In genomic region chr5:139108056-139108811, GRCh38 we compare ENCODE assay signal across 12 cellular contexts.
A peak's percentile ranks its signal among the peaks of the same experiment; 100 is the strongest.
DNase-seq lines count a peak whose midpoint lies in the region; ATAC-seq and TF ChIP-seq lines count a peak whose summit lies in the region.
"Had no signal": no experiment of that assay in that cellular context is flagged by ENCODE, and none has a peak within 500 bp of the region (broad histone marks: within the 10 kb centered on the region; RNA-seq: fewer than 3 reads in every experiment).

No MANE protein-coding gene starts in this region.

- DNase-seq in COLO668 (lab: John Stamatoyannopoulos, UW; ENCODE audit: unreplicated experiment) (peak; percentile 22), NCI-H1436 treated with DMSO at 0.1 percent for 48 hours (lab: John Stamatoyannopoulos, UW) (peak; percentile 31), RKO (ENCODE audit: low spot score) (no peak), mesenteric fat pad (ENCODE audit: low spot score) (no peak)
- DNase-seq: activated T-cell treated with anti-CD3 and anti-CD28 coated beads for 4 hours; BE2C; cortex of kidney; stimulated activated naive CD8-positive, alpha-beta T cell treated with anti-CD3 and anti-CD28 coated beads, Interleukin-15, amount 100 ng/mL, for 72 hours had no signal

- peaks cover 82% of the 10 kb centered on the region for H3K4me1 Mint-ChIP-seq in brain
- peaks cover 81% of the 10 kb centered on the region for H3K4me1 Mint-ChIP-seq in nephron
- H3K4me1 Mint-ChIP-seq: stimulated activated naive CD8-positive, alpha-beta T cell treated with anti-CD3 and anti-CD28 coated beads, Interleukin-15, amount 100 ng/mL, for 72 hours had no signal

- peak overlapping the region in 3 of 5 experiments; percentile 4 to 47 (median 21) for H3K4me3 Mint-ChIP-seq in brain
- peak overlapping the region in 1 of 3 experiments; percentile 8 for H3K4me3 Mint-ChIP-seq in nephron
- H3K4me3 Mint-ChIP-seq: stimulated activated naive CD8-positive, alpha-beta T cell treated with anti-CD3 and anti-CD28 coated beads, Interleukin-15, amount 100 ng/mL, for 72 hours had no signal

- H3K27me3 Mint-ChIP-seq in brain (no peaks in the 10 kb centered on the region), nephron (ENCODE audit: low read depth) (no peaks in the 10 kb centered on the region)
- H3K27me3 Mint-ChIP-seq: stimulated activated naive CD8-positive, alpha-beta T cell treated with anti-CD3 and anti-CD28 coated beads, Interleukin-15, amount 100 ng/mL, for 72 hours had no signal

- H3K36me3 Mint-ChIP-seq in brain: peaks cover 17% of the 10 kb centered on the region
- H3K36me3 Mint-ChIP-seq in nephron (ENCODE audit: low read depth): peaks cover 12% of the 10 kb centered on the region

- ATAC-seq in HG03139 (IDR thresholded peaks at IDR 0.05; ENCODE audit: unreplicated experiment) (no peak), GM19452 (IDR thresholded peaks at IDR 0.05; ENCODE audit: unreplicated experiment) (no peak)
- ATAC-seq: stimulated activated naive CD8-positive, alpha-beta T cell treated with anti-CD3 and anti-CD28 coated beads, Interleukin-15, amount 100 ng/mL, for 72 hours had no signal

- H3K27ac Mint-ChIP-seq in brain: peak overlapping the region; percentile 54 to 99 (median 80)
- H3K27ac Mint-ChIP-seq in nephron: peak overlapping the region; percentile 86 to 98 (median 86)
- H3K27ac Mint-ChIP-seq: stimulated activated naive CD8-positive, alpha-beta T cell treated with anti-CD3 and anti-CD28 coated beads, Interleukin-15, amount 100 ng/mL, for 72 hours had no signal

- H3K9me3 Mint-ChIP-seq in brain (peaks cover 0 to under 1% (median under 1%) of the 10 kb centered on the region in 5 experiments), nephron (peaks cover under 1% of the 10 kb centered on the region)

- TF ChIP-seq CTCF in brain (conservative IDR thresholded peaks at IDR 0.05): no peak
- no peak for TF ChIP-seq CTCF in nephron (IDR thresholded peaks at IDR 0.05; ENCODE audit: unreplicated experiment in 3 of 3)

Comparison
In these comparisons a context has a peak if more than half of its experiments do, and no peak if none do; other contexts are left out.
1. DNase-seq: peak in COLO668 (single experiment) and NCI-H1436 treated with DMSO at 0.1 percent for 48 hours (single experiment); none in RKO (single experiment) and mesenteric fat pad (single experiment).